7 cellular contexts compared by ENCODE assay signal in genomic region chr6:144482142-144482541, GRCh38.
DNase-seq lines count a peak whose midpoint lies in the region; ATAC-seq, FAIRE-seq and TF ChIP-seq lines count a peak whose summit lies in the region.

No MANE protein-coding gene starts in this region.

- no peaks in the 10 kb centered on the region for H3K4me1 ChIP-seq in breast epithelium
- H3K4me1 ChIP-seq in kidney (ENCODE audit: control insufficient read depth in 1 of 2, insufficient read depth in 1 of 2, low read depth in 1 of 2, low read length in 2 of 2): no peaks in the 10 kb centered on the region

- DNase-seq in GM12892 (ENCODE audit: insufficient read length): peak; percentile 19
- peak; percentile 17 for DNase-seq in NCI-H2107 (lab: John Stamatoyannopoulos, UW)
- peak; percentile 68 for DNase-seq in WERI-Rb-1
- peak; percentile 80 to 81 for DNase-seq in breast epithelium (ENCODE audit: low spot score in 2 of 2)
- DNase-seq in kidney: peak; percentile 82
- DNase-seq in stimulated activated CD4-positive, alpha-beta T cell treated with anti-CD3 and anti-CD28 coated beads, Interleukin-2, amount 100 ng/mL, for 48 hours: peak; percentile 59 to 62

- H3K36me3 ChIP-seq in WERI-Rb-1 (no peaks in the 10 kb centered on the region; the same call in 1 of the 2 replicates), breast epithelium (no peaks in the 10 kb centered on the region), kidney (ENCODE audit: control insufficient read depth in 1 of 2, insufficient read depth in 2 of 2, low read length in 2 of 2) (peaks cover 9% of the 10 kb centered on the region in 2 donors)

- FAIRE-seq in GM12892 (lab: Jason Lieb, UNC) (peak; percentile 73), kidney (lab: Jason Lieb, UNC) (peak; percentile 90)

- H3K27ac ChIP-seq in WERI-Rb-1 (no peak overlapping the region), breast epithelium (no peak overlapping the region), kidney (ENCODE audit: low read depth in 2 of 2, low read length in 2 of 2) (no peak overlapping the region)

- H3K4me3 ChIP-seq in WERI-Rb-1 (ENCODE audit: low read depth, low read length) (no peak overlapping the region), breast epithelium (no peak overlapping the region), kidney (ENCODE audit: low read length in 2 of 2) (no peak overlapping the region)

- TF ChIP-seq POLR2A in GM12892 (IDR thresholded peaks at IDR 0.05; ENCODE audit: low read depth, low read length): no peak
- TF ChIP-seq POLR2A in breast epithelium (IDR thresholded peaks at IDR 0.05): no peak

- no peaks in the 10 kb centered on the region for H3K27me3 ChIP-seq in WERI-Rb-1 (ENCODE audit: insufficient read depth, low read depth, severe bottlenecking)
- H3K27me3 ChIP-seq in breast epithelium: no peaks in the 10 kb centered on the region

- intact Hi-C loops in breast epithelium (cut with DNase I; ENCODE audit: low total_unique reads): no loop called here
- intact Hi-C loops in kidney (cut with DNase I): no loop called here

- no peaks in the 10 kb centered on the region for H3K9me3 ChIP-seq in WERI-Rb-1 (ENCODE audit: severe bottlenecking)
- H3K9me3 ChIP-seq in breast epithelium: no peaks in the 10 kb centered on the region
- no peaks in the 10 kb centered on the region for H3K9me3 ChIP-seq in kidney (ENCODE audit: control insufficient read depth in 1 of 2, low read length in 2 of 2)

- ATAC-seq in HG02852 (IDR thresholded peaks at IDR 0.05; ENCODE audit: unreplicated experiment): peak; percentile 85

- H3K9ac ChIP-seq in kidney (ENCODE audit: low read length in 2 of 2): no peak overlapping the region

- TF ChIP-seq CTCF in WERI-Rb-1 (IDR thresholded peaks at IDR 0.05; ENCODE audit: low read depth, low read length): peak; percentile 71
- peak; percentile 57 to 77 (median 68) for TF ChIP-seq CTCF in breast epithelium (IDR thresholded peaks at IDR 0.05)
- TF ChIP-seq CTCF in kidney (IDR thresholded peaks at IDR 0.05; ENCODE audit: borderline replicate concordance, extremely low read depth, insufficient read depth): peak; percentile 71

Comparison
In these comparisons a context has a peak if more than half of its experiments do, and no peak if none do; other contexts are left out.
1. DNase-seq: peak in every context shown above with its lines; median percentile 82 in kidney; 80 in breast epithelium; 68 in WERI-Rb-1; 60 in stimulated activated CD4-positive, alpha-beta T cell treated with anti-CD3 and anti-CD28 coated beads, Interleukin-2, amount 100 ng/mL, for 48 hours; 19 in GM12892; 17 in NCI-H2107.